Comparison of ENCODE assay signal across 16 cellular contexts in genomic region chr3:195224156-195224979, GRCh38. TPM values are rescaled to one million over a fixed set of nuclear protein-coding genes. Genes with fewer than 3 reads are reported as not detected.
A peak's percentile ranks its signal among the peaks of the same experiment; 100 is the strongest.
DNase-seq lines count a peak whose midpoint lies in the region; ATAC-seq and TF ChIP-seq lines count a peak whose summit lies in the region.
"Had no signal": no experiment of that assay in that cellular context is flagged by ENCODE, and none has a peak within 500 bp of the region (broad histone marks: within the 10 kb centered on the region; RNA-seq: fewer than 3 reads in every experiment).

No MANE protein-coding gene starts in this region.

- H3K4me1 ChIP-seq in mammary epithelial cell (ENCODE audit: insufficient read depth, low read length): no peaks in the 10 kb centered on the region
- H3K4me1 ChIP-seq in ascending aorta: peaks cover 24 to 34% of the 10 kb centered on the region in 2 donors
- peaks cover 33% of the 10 kb centered on the region for H3K4me1 ChIP-seq in muscle layer of colon (ENCODE audit: insufficient read depth, low read length)

- H3K9ac ChIP-seq in mammary epithelial cell (ENCODE audit: insufficient read depth, low read length) (no peak overlapping the region), muscle layer of colon (ENCODE audit: low read length) (no peak overlapping the region)

- H3K79me2 ChIP-seq in mammary epithelial cell (ENCODE audit: insufficient read depth, low read length): no peaks in the 10 kb centered on the region

- H3K27me3 Mint-ChIP-seq in MCF 10A (ENCODE audit: insufficient read depth, unreplicated experiment): no peaks in the 10 kb centered on the region
- no peaks in the 10 kb centered on the region for H3K27me3 Mint-ChIP-seq in activated CD4-positive, alpha-beta T cell treated with anti-CD3 and anti-CD28 coated beads, Interleukin-2, amount 10 ng/mL, durations not matched to agents 7 days and 5 days

- no peaks in the 10 kb centered on the region for H4K20me1 ChIP-seq in mammary epithelial cell (ENCODE audit: insufficient read depth, low read length)

- dilution Hi-C loops in mammary epithelial cell (cut with HindIII; ENCODE audit: low sequenced_read_pairs): no loop called here

- no peak overlapping the region for H3K4me3 Mint-ChIP-seq in MCF 10A (ENCODE audit: unreplicated experiment)
- no peak overlapping the region for H3K4me3 Mint-ChIP-seq in activated CD4-positive, alpha-beta T cell treated with anti-CD3 and anti-CD28 coated beads, Interleukin-2, amount 10 ng/mL, durations not matched to agents 7 days and 5 days

- ATAC-seq in HG02759 (IDR thresholded peaks at IDR 0.05; ENCODE audit: unreplicated experiment): no peak
- ATAC-seq: stimulated activated naive CD8-positive, alpha-beta T cell treated with anti-CD3 and anti-CD28 coated beads, Interleukin-15, Interleukin-2, amounts not matched to agents 100 U/mL and 50 U/mL, for 24 hours had no signal

- peak overlapping the region; percentile 75 for H3K27ac Mint-ChIP-seq in MCF 10A (ENCODE audit: low read depth, unreplicated experiment)
- H3K27ac Mint-ChIP-seq in activated CD4-positive, alpha-beta T cell treated with anti-CD3 and anti-CD28 coated beads, Interleukin-2, amount 10 ng/mL, durations not matched to agents 7 days and 5 days: no peak overlapping the region

- no peak for TF ChIP-seq CTCF in MCF 10A (IDR thresholded peaks at IDR 0.05; ENCODE audit: unreplicated experiment)
- TF ChIP-seq CTCF in mammary epithelial cell (conservative IDR thresholded peaks at IDR 0.05 in 1 of 2, IDR thresholded peaks at IDR 0.05 in 1 of 2; ENCODE audit: extremely low read depth in 1 of 2, insufficient read depth in 1 of 2, low read depth in 1 of 2, low read length in 2 of 2): no peak
- TF ChIP-seq CTCF in ascending aorta (IDR thresholded peaks at IDR 0.05): no peak

- H3K27ac ChIP-seq in mammary epithelial cell (ENCODE audit: insufficient read depth, low read depth, low read length) (no peak overlapping the region), ascending aorta (peak overlapping the region; percentile 90 to 92), muscle layer of colon (ENCODE audit: low read depth, low read length) (peak overlapping the region; percentile 65)
- H3K27ac ChIP-seq: HL-60, VCaP had no signal

- H2AFZ ChIP-seq in mammary epithelial cell (ENCODE audit: low read depth, low read length): no peak overlapping the region

- H3K9me3 ChIP-seq in mammary epithelial cell (replicated peaks; ENCODE audit: insufficient read depth, low read length) (no peaks in the 10 kb centered on the region), ascending aorta (no peaks in the 10 kb centered on the region), muscle layer of colon (ENCODE audit: low read length) (no peaks in the 10 kb centered on the region)
- H3K9me3 ChIP-seq: MG63 had no signal

- peaks cover 5% of the 10 kb centered on the region for H3K36me3 Mint-ChIP-seq in MCF 10A (ENCODE audit: insufficient read depth, unreplicated experiment)
- peaks cover 2% of the 10 kb centered on the region for H3K36me3 Mint-ChIP-seq in activated CD4-positive, alpha-beta T cell treated with anti-CD3 and anti-CD28 coated beads, Interleukin-2, amount 10 ng/mL, durations not matched to agents 7 days and 5 days (ENCODE audit: low read depth)

- WGBS in mammary epithelial cell (ENCODE audit: low coverage, missing lambda C conversion rate): 95% methylated on average over 9 of the region's 12 CpGs

- no peak overlapping the region for H3K4me2 ChIP-seq in mammary epithelial cell (ENCODE audit: insufficient read depth, low read depth, low read length)

- no peaks in the 10 kb centered on the region for H3K9me3 Mint-ChIP-seq in MCF 10A (ENCODE audit: unreplicated experiment)
- no peaks in the 10 kb centered on the region for H3K9me3 Mint-ChIP-seq in activated CD4-positive, alpha-beta T cell treated with anti-CD3 and anti-CD28 coated beads, Interleukin-2, amount 10 ng/mL, durations not matched to agents 7 days and 5 days

- H3K36me3 ChIP-seq in mammary epithelial cell (ENCODE audit: insufficient read depth, low read length) (no peaks in the 10 kb centered on the region), ascending aorta (no peaks in the 10 kb centered on the region), muscle layer of colon (ENCODE audit: insufficient read depth, low read length) (peaks cover 4% of the 10 kb centered on the region)

- in situ Hi-C loops in mammary epithelial cell (cut with MboI; ENCODE audit: low sequenced_read_pairs in 2 of 2): no loop called here

- intact Hi-C loops in MCF 10A (cut with micrococcal nuclease): no loop called here
- intact Hi-C loops in mammary epithelial cell (cut with micrococcal nuclease): no loop called here
- intact Hi-C loops in ascending aorta (cut with DNase I): loop anchor here (1.0 to 5.0 kb wide), 3 partner anchors 16 to 74 kb away; no protein-coding TSS in a partner anchor

- CTCF ChIA-PET in MCF 10A (lab: Yijun Ruan, JAX): interaction anchor here (0.6 to 0.8 kb wide), 2 partner anchors 236 to 553 kb away, joined by 3 to 4 read pairs; no protein-coding TSS in a partner anchor
- CTCF ChIA-PET in mammary epithelial cell (lab: Charles Lee; ENCODE audit: low non-redundant PET): no interaction called here
- CTCF ChIA-PET in activated CD4-positive, alpha-beta T cell treated with anti-CD3 and anti-CD28 coated beads, Interleukin-2, amount 10 ng/mL, durations not matched to agents 7 days and 5 days (lab: Charles Lee): no interaction called here

- H3K4me3 ChIP-seq in mammary epithelial cell (replicated peaks in 1 of 3; ENCODE audit: insufficient read depth in 1 of 3, low read depth in 2 of 3, low read length in 3 of 3) (no peak overlapping the region), ascending aorta (peak overlapping the region in 1 of 2 donors; percentile 29), muscle layer of colon (ENCODE audit: low read depth in 1 of 2, low read length in 2 of 2) (no peak overlapping the region)

- BruUV-seq in MCF 10A (replicated peaks; lab: Mats Ljungman, UMichigan) (no TSS peak), mammary epithelial cell (replicated peaks; lab: Mats Ljungman, UMichigan) (no TSS peak)

- DNase-seq in MCF 10A (ENCODE audit: unreplicated experiment) (no peak), mammary epithelial cell (no peak), ascending aorta (ENCODE audit: low spot score in 2 of 2) (peak in 1 of 2 donors; percentile 41), ureter (ENCODE audit: low spot score) (peak; percentile 26), SIG-M5 treated with dmso at 0.1 percent for 504 hours (lab: John Stamatoyannopoulos, UW; ENCODE audit: unreplicated experiment) (no peak)
- DNase-seq in activated CD4-positive, alpha-beta T cell treated with anti-CD3 and anti-CD28 coated beads, Interleukin-2, amount 10 ng/mL, durations not matched to agents 7 days and 5 days: no peak
- DNase-seq: ACHN; DMS79; kidney glomerular epithelial cell; stimulated activated CD4-positive, alpha-beta T cell treated with anti-CD3 and anti-CD28 coated beads, Interleukin-1b, Interleukin-23, amount 100 ng/mL, for 48 hours; stimulated activated naive CD8-positive, alpha-beta T cell treated with anti-CD3 and anti-CD28 coated beads, Interleukin-15, Interleukin-2, amounts not matched to agents 100 U/mL and 50 U/mL, for 24 hours had no signal

- POLR2A ChIA-PET in MCF 10A (lab: Yijun Ruan, JAX): interaction anchor here (0.5 kb wide), 1 partner anchor 193 kb away, joined by 3 read pairs; no protein-coding TSS in a partner anchor
- POLR2A ChIA-PET in activated CD4-positive, alpha-beta T cell treated with anti-CD3 and anti-CD28 coated beads, Interleukin-2, amount 10 ng/mL, durations not matched to agents 7 days and 5 days (lab: Charles Lee): no interaction called here

- H3K27me3 ChIP-seq in mammary epithelial cell (ENCODE audit: insufficient read depth, low read length): no peaks in the 10 kb centered on the region
- H3K27me3 ChIP-seq in ascending aorta: no peaks in the 10 kb centered on the region
- H3K27me3 ChIP-seq in muscle layer of colon (ENCODE audit: control insufficient read depth in 1 of 2, insufficient read depth in 2 of 2, low read length in 2 of 2): no peaks in the 10 kb centered on the region
- H3K27me3 ChIP-seq: MG63 had no signal

- H3K4me1 Mint-ChIP-seq in MCF 10A (ENCODE audit: insufficient read depth, unreplicated experiment): peaks cover 9% of the 10 kb centered on the region
- peaks cover 9% of the 10 kb centered on the region for H3K4me1 Mint-ChIP-seq in activated CD4-positive, alpha-beta T cell treated with anti-CD3 and anti-CD28 coated beads, Interleukin-2, amount 10 ng/mL, durations not matched to agents 7 days and 5 days

RNA-seq across cellular contexts. Expression of gene XXYLT1, which starts 46.6 kb away (rescaled TPM):
- 10.0 and 10.9 TPM in 2 replicates for total RNA-seq in MCF 10A (2022)
- total RNA-seq in mammary epithelial cell: 10 to 100 TPM; 12.3 to 15.6 TPM
- polyA plus RNA-seq in mammary epithelial cell: 12.5 TPM
- polyA minus RNA-seq in mammary epithelial cell: 10.2 TPM
- total RNA-seq in ascending aorta: 41.0 TPM
- 19.7 TPM for total RNA-seq in ureter
- total RNA-seq in activated CD4-positive, alpha-beta T cell treated with anti-CD3 and anti-CD28 coated beads, Interleukin-2, amount 10 ng/mL, durations not matched to agents 7 days and 5 days: 1 to 10 TPM; 7.7 to 7.8 TPM
